Comparison of ENCODE assay signal across 13 cellular contexts in the genomic region with DNA sequence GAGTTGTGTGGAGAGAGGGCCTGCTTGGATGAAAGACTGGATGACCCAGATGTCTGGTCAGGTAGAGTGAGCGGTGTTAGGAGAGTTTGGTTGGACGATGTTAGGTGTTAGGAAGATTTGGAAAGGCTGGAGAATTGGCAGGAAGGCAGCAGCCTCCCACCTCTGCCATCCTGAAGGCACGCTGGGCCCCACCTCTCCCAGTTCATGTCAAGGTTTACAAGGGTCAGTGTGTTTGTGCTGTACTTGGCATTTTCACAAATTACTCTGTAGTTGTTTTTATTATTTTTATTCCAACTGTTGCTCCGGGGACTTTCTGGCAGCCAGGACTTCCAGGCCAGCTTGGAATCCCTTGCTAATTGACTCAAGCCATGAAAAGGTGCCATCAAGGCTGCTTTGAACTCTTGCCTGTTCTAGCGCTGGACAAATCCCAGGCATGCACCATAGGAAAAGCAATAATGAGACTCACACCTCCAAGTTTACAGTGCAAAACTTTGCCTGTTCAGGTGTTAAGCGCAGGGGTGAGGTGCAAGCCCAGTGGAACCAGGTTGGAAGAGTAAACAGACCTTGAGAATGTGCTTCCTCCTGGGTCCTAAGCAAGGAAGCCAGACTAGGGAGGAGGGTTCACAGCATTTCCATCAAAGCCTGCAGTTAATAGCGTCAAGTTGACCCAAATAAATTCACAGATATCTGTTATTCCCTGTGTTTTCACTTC.
"Had no signal": no experiment of that assay in that cellular context is flagged by ENCODE, and none has a peak within 500 bp of the region (broad histone marks: within the 10 kb centered on the region; RNA-seq: fewer than 3 reads in every experiment).

No MANE protein-coding gene starts in this region.

- H3K27me3 Mint-ChIP-seq: activated CD4-positive, alpha-beta T cell treated with anti-CD3 and anti-CD28 coated beads, Interleukin-2, amount 10 ng/mL, durations not matched to agents 7 days and 5 days; activated naive CD4-positive, alpha-beta T cell treated with anti-CD3 and anti-CD28 coated beads, Interleukin-2, amount 10 ng/mL, durations not matched to agents 7 days and 5 days; dendritic cell treated with granulocyte-macrophage colony-stimulating factor and Interleukin-4, amounts not matched to agents 40 ng/mL and 50 ng/mL, for 4 days had no signal

- DNase-seq: activated CD4-positive, alpha-beta T cell treated with anti-CD3 and anti-CD28 coated beads, Interleukin-2, amount 10 ng/mL, durations not matched to agents 7 days and 5 days; activated CD4-positive, CD25-positive, alpha-beta regulatory T cell; activated CD8-positive, alpha-beta memory T cell treated with anti-CD3 and anti-CD28 coated beads for 24 hours; activated naive CD4-positive, alpha-beta T cell treated with anti-CD3 and anti-CD28 coated beads, Interleukin-2, amount 10 ng/mL, durations not matched to agents 7 days and 5 days; mammary epithelial cell; SK-N-SH; small intestine had no signal

- FAIRE-seq: small intestine had no signal

- H3K27me3 ChIP-seq: tibial nerve had no signal

- H3K27ac Mint-ChIP-seq: activated naive CD4-positive, alpha-beta T cell treated with anti-CD3 and anti-CD28 coated beads, Interleukin-2, amount 10 ng/mL, durations not matched to agents 7 days and 5 days; activated T-helper 2 cell treated with anti-CD3 and anti-CD28 coated beads, Interferon-gamma antibody, Interleukin-2, Interleukin-4, amounts not matched to agents 10 μg/mL and 5 μg/mL and 100 μg/mL, durations not matched to agents 14 hours and 24 hours and 36 hours; brain; dendritic cell treated with granulocyte-macrophage colony-stimulating factor and Interleukin-4, amounts not matched to agents 40 ng/mL and 50 ng/mL, for 4 days; stimulated activated effector memory CD8-positive, alpha-beta T cell treated with anti-CD3 and anti-CD28 coated beads, Interleukin-12 subunit alpha, Interleukin-12 subunit beta, amount 100 ng/mL, for 72 hours; T-helper 1 cell treated with Interleukin-12 subunit alpha and Interleukin-12 subunit beta and Interleukin-4 antibody, amounts not matched to agents 30 μg/mL and 1 μg/mL, for 36 hours had no signal

- H3K4me3 ChIP-seq: tibial nerve had no signal

- H3K4me1 Mint-ChIP-seq: activated CD4-positive, alpha-beta T cell treated with anti-CD3 and anti-CD28 coated beads, Interleukin-2, amount 10 ng/mL, durations not matched to agents 7 days and 5 days; activated naive CD4-positive, alpha-beta T cell treated with anti-CD3 and anti-CD28 coated beads, Interleukin-2, amount 10 ng/mL, durations not matched to agents 7 days and 5 days; brain had no signal

- H3K4me3 Mint-ChIP-seq: activated CD4-positive, alpha-beta T cell treated with anti-CD3 and anti-CD28 coated beads, Interleukin-2, amount 10 ng/mL, durations not matched to agents 7 days and 5 days; activated naive CD4-positive, alpha-beta T cell treated with anti-CD3 and anti-CD28 coated beads, Interleukin-2, amount 10 ng/mL, durations not matched to agents 7 days and 5 days; brain; dendritic cell treated with granulocyte-macrophage colony-stimulating factor and Interleukin-4, amounts not matched to agents 40 ng/mL and 50 ng/mL, for 4 days; stimulated activated effector memory CD8-positive, alpha-beta T cell treated with anti-CD3 and anti-CD28 coated beads, Interleukin-12 subunit alpha, Interleukin-12 subunit beta, amount 100 ng/mL, for 72 hours; T-helper 1 cell treated with Interleukin-12 subunit alpha and Interleukin-12 subunit beta and Interleukin-4 antibody, amounts not matched to agents 30 μg/mL and 1 μg/mL, for 36 hours had no signal

- H3K4me2 ChIP-seq: SK-N-SH had no signal

- H3K9me3 Mint-ChIP-seq: activated naive CD4-positive, alpha-beta T cell treated with anti-CD3 and anti-CD28 coated beads, Interleukin-2, amount 10 ng/mL, durations not matched to agents 7 days and 5 days; activated T-helper 2 cell treated with anti-CD3 and anti-CD28 coated beads, Interferon-gamma antibody, Interleukin-2, Interleukin-4, amounts not matched to agents 10 μg/mL and 5 μg/mL and 100 μg/mL, durations not matched to agents 14 hours and 24 hours and 36 hours; brain; dendritic cell treated with granulocyte-macrophage colony-stimulating factor and Interleukin-4, amounts not matched to agents 40 ng/mL and 50 ng/mL, for 4 days; T-helper 1 cell treated with Interleukin-12 subunit alpha and Interleukin-12 subunit beta and Interleukin-4 antibody, amounts not matched to agents 30 μg/mL and 1 μg/mL, for 36 hours had no signal

- H3K9ac ChIP-seq: SK-N-SH had no signal

- ATAC-seq: stimulated activated effector memory CD8-positive, alpha-beta T cell treated with anti-CD3 and anti-CD28 coated beads, Interleukin-12 subunit alpha, Interleukin-12 subunit beta, amount 100 ng/mL, for 72 hours had no signal

- H3K9me3 ChIP-seq: SK-N-SH, tibial nerve had no signal

- H3K36me3 Mint-ChIP-seq: activated naive CD4-positive, alpha-beta T cell treated with anti-CD3 and anti-CD28 coated beads, Interleukin-2, amount 10 ng/mL, durations not matched to agents 7 days and 5 days; brain; stimulated activated effector memory CD8-positive, alpha-beta T cell treated with anti-CD3 and anti-CD28 coated beads, Interleukin-12 subunit alpha, Interleukin-12 subunit beta, amount 100 ng/mL, for 72 hours had no signal

- H3K36me3 ChIP-seq: tibial nerve had no signal
